Comparison of ENCODE assay signal across 8 cellular contexts in the genomic region with DNA sequence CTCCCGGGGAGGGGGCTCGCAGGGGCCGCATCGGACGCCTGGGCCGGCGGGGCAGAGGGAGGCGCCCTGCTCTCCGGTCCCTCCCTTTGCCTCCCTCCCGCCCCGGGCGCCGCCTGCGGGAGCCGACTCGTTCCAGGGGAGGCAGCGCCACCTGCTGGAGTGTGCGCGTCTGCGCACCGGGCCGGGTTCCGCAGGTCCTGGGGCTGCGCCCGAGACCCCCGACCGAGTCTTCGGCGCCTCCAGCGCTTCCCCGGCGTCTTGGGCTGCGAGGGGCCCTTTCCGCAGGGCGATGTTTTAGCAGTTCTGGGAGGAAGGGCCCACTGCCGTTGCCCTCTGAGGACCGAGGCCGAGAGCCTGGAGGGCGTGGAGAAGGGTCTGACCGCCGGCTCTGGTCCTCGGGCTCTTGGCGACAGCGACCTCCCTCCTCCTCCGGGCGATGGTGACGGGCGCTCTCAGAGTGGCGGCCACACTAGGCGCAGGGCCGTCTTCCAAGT.
A peak's percentile ranks its signal among the peaks of the same experiment; 100 is the strongest.
DNase-seq lines count a peak whose midpoint lies in the region; ATAC-seq lines count a peak whose summit lies in the region.

No MANE protein-coding gene starts in this region.

- H2BK5ac ChIP-seq in mesenchymal stem cell (ENCODE audit: low read depth, low read length, poor library complexity, severe bottlenecking): no peak overlapping the region

- peak overlapping the region; percentile 61 to 95 for H2BK12ac ChIP-seq in mesenchymal stem cell (ENCODE audit: low read length in 2 of 2)

- 2% methylated on average over 40 of the region's 51 CpGs for WGBS in mesenchymal stem cell

- peaks cover 4 to 21% of the 10 kb centered on the region in 2 experiments for H3K27me3 ChIP-seq in mesenchymal stem cell (ENCODE audit: control insufficient read depth in 1 of 2, insufficient read depth in 1 of 2, low read length in 2 of 2)

- H3K36me3 Mint-ChIP-seq in effector memory CD8-positive, alpha-beta T cell (ENCODE audit: insufficient read depth): no peaks in the 10 kb centered on the region

- H3K79me1 ChIP-seq in mesenchymal stem cell (replicated peaks; ENCODE audit: low read length, poor library complexity, severe bottlenecking): no peaks in the 10 kb centered on the region

- H3K4me1 ChIP-seq in mesenchymal stem cell (ENCODE audit: control insufficient read depth, insufficient read depth, low read depth, low read length): peaks cover 13% of the 10 kb centered on the region

- H3K4me3 Mint-ChIP-seq in effector memory CD8-positive, alpha-beta T cell: peak overlapping the region; percentile 46 to 47

- peak overlapping the region; percentile 58 to 76 for H3K4me3 ChIP-seq in mesenchymal stem cell (ENCODE audit: insufficient read depth in 1 of 2, low read depth in 1 of 2, low read length in 2 of 2)

- no peaks in the 10 kb centered on the region for H3K36me3 ChIP-seq in mesenchymal stem cell (ENCODE audit: control insufficient read depth in 1 of 2, insufficient read depth in 2 of 2, low read depth in 1 of 2, low read length in 2 of 2)

- H3K14ac ChIP-seq in mesenchymal stem cell (ENCODE audit: low read length in 2 of 2): peak overlapping the region; percentile 9 to 44

- H2AK5ac ChIP-seq in mesenchymal stem cell (ENCODE audit: low read length, severe bottlenecking): no peak overlapping the region

- H3K18ac ChIP-seq in mesenchymal stem cell (ENCODE audit: low read depth in 1 of 2, low read length in 2 of 2): peak overlapping the region; percentile 73 to 90

- peak overlapping the region; percentile 81 for H3K9ac ChIP-seq in mesenchymal stem cell (ENCODE audit: low read length)

- peak; percentile 64 for ATAC-seq in GM18498 (IDR thresholded peaks at IDR 0.05; ENCODE audit: unreplicated experiment)
- peak; percentile 98 for ATAC-seq in effector memory CD8-positive, alpha-beta T cell (replicated peaks)
- no peak for ATAC-seq in GM21367 (IDR thresholded peaks at IDR 0.05; ENCODE audit: unreplicated experiment)

- no peaks in the 10 kb centered on the region for H3K9me3 ChIP-seq in mesenchymal stem cell (ENCODE audit: control insufficient read depth, low read length)

- peak; percentile 58 for DNase-seq in HPDE6-E6E7 (ENCODE audit: extremely low spot score)
- DNase-seq in NOMO-1 treated with DMSO at 0.1 percent for 48 hours (lab: John Stamatoyannopoulos, UW; ENCODE audit: unreplicated experiment): peak; percentile 59
- DNase-seq in activated CD8-positive, alpha-beta memory T cell treated with anti-CD3 and anti-CD28 coated beads for 24 hours: peak; percentile 97
- peak; percentile 80 to 85 (median 83) for DNase-seq in effector memory CD8-positive, alpha-beta T cell
- DNase-seq in mesenchymal stem cell: peak; percentile 73
- DNase-seq in stimulated activated CD4-positive, alpha-beta T cell treated with anti-CD3 and anti-CD28 coated beads, TNF-alpha, amount 100 ng/mL, for 48 hours (ENCODE audit: low read depth in 3 of 3): peak; percentile 56 to 86 (median 85)

- H3K4me2 ChIP-seq in mesenchymal stem cell (ENCODE audit: low read length, poor library complexity, severe bottlenecking): peak overlapping the region; percentile 97

- H3K27ac Mint-ChIP-seq in effector memory CD8-positive, alpha-beta T cell: peak overlapping the region in 1 of 2 donors; percentile 63

- H3K27me3 Mint-ChIP-seq in effector memory CD8-positive, alpha-beta T cell: peaks cover 36 to 50% of the 10 kb centered on the region in 2 donors

- H2BK15ac ChIP-seq in mesenchymal stem cell (ENCODE audit: low read depth, poor library complexity, severe bottlenecking): peak overlapping the region; percentile 95

- no peak overlapping the region for H3K27ac ChIP-seq in mesenchymal stem cell (ENCODE audit: low read length, poor library complexity, severe bottlenecking)

- H4K8ac ChIP-seq in mesenchymal stem cell (ENCODE audit: low read length): peak overlapping the region; percentile 98

- peak overlapping the region; percentile 88 for H4K91ac ChIP-seq in mesenchymal stem cell (ENCODE audit: low read length)

- H2AFZ ChIP-seq in mesenchymal stem cell (ENCODE audit: low read depth, low read length): peak overlapping the region; percentile 90

- H3K4ac ChIP-seq in mesenchymal stem cell (ENCODE audit: low read depth in 1 of 2, low read length in 2 of 2): peak overlapping the region; percentile 46 to 88

- no peak overlapping the region for H3K23ac ChIP-seq in mesenchymal stem cell (ENCODE audit: low read length in 2 of 2)

- peaks cover 0 to 11% of the 10 kb centered on the region in 2 donors for H3K4me1 Mint-ChIP-seq in effector memory CD8-positive, alpha-beta T cell (ENCODE audit: low read depth in 2 of 2)

- peak overlapping the region; percentile 98 for H2BK120ac ChIP-seq in mesenchymal stem cell (ENCODE audit: low read depth, low read length)

- no peaks in the 10 kb centered on the region for H3K9me3 Mint-ChIP-seq in effector memory CD8-positive, alpha-beta T cell
